11 cellular contexts compared by ENCODE assay signal in genomic region chr19:4660181-4660791, GRCh38. TPM values are rescaled to one million over a fixed set of nuclear protein-coding genes. Genes with fewer than 3 reads are reported as not detected.
A peak's percentile ranks its signal among the peaks of the same experiment; 100 is the strongest.
DNase-seq lines count a peak whose midpoint lies in the region; ATAC-seq and TF ChIP-seq lines count a peak whose summit lies in the region.
"Had no signal": no experiment of that assay in that cellular context is flagged by ENCODE, and none has a peak within 500 bp of the region (broad histone marks: within the 10 kb centered on the region; RNA-seq: fewer than 3 reads in every experiment).

No MANE protein-coding gene starts in this region.

- peaks cover 3 to 92% (median 54%) of the 10 kb centered on the region in 9 donors for H3K36me3 ChIP-seq in heart right ventricle

- ATAC-seq in heart right ventricle, result peak in 5 of 8 donors; percentile 35 to 67 (median 52)
- ATAC-seq in GM19463 (IDR thresholded peaks at IDR 0.05; ENCODE audit: unreplicated experiment), result no peak

- intact Hi-C loops in heart right ventricle (cut with DNase I), result no loop called here

- in situ Hi-C loops in SK-MEL-5 (cut with HindIII; ENCODE audit: low pct_unique_long_range_greater_than_20kb, low sequenced_read_pairs), result no loop called here

- DNase-seq in AG04449 (ENCODE audit: low read depth, low spot score) (no peak), H4 (ENCODE audit: low spot score) (peak; percentile 33), SK-MEL-5 (ENCODE audit: low read depth, low spot score) (peak; percentile 41), heart right ventricle (no peak), NCI-H510A treated with DMSO at 0.1 percent for 48 hours (lab: John Stamatoyannopoulos, UW) (no peak), epidermal melanocyte (ENCODE audit: insufficient read length, low spot score) (no peak), putamen (ENCODE audit: low spot score) (no peak)
- DNase-seq: immature natural killer cell; NCI-H1694 treated with DMSO at 0.1 percent for 48 hours; stimulated activated CD4-positive, alpha-beta T cell treated with anti-CD3 and anti-CD28 coated beads, Interleukin-4, amount 100 ng/mL, for 24 hours had no signal

- CTCF ChIA-PET in AG04449 (lab: Yijun Ruan, JAX), result interaction anchor here (0.9 to 2.4 kb wide), 2 partner anchors 9 to 24 kb away, joined by 3 to 9 read pairs; no protein-coding TSS in a partner anchor

- 81 to 82% methylated on average over 15 of the region's 15 CpGs for WGBS in heart right ventricle, 2 donors

- H3K4me3 ChIP-seq in AG04449 (ENCODE audit: low read depth, low read length) (no peak overlapping the region), heart right ventricle (no peak overlapping the region)

- H3K27ac ChIP-seq in heart right ventricle, result no peak overlapping the region

- H3K4me1 ChIP-seq in heart right ventricle, result peaks cover 0 to 3% (median 0%) of the 10 kb centered on the region in 9 donors

- peaks cover 0 to 16% (median 7%) of the 10 kb centered on the region in 11 donors for H3K9me3 ChIP-seq in heart right ventricle

- POLR2A ChIA-PET in AG04449 (lab: Yijun Ruan, JAX), result no interaction called here

- TF ChIP-seq CTCF in AG04449 (IDR thresholded peaks at IDR 0.05; ENCODE audit: insufficient read depth, low read length, missing control alignments) (peak; percentile 6), heart right ventricle (IDR thresholded peaks at IDR 0.05) (peak in 8 of 9 donors; percentile 22 to 52 (median 39))

- no peaks in the 10 kb centered on the region for H3K27me3 ChIP-seq in heart right ventricle

RNA-seq across cellular contexts. Expression of gene MYDGF, which starts 9.9 kb away (rescaled TPM):
- total RNA-seq in H4 (2014; rRNA removed; shearing (Covaris generic)), result 165 and 192 TPM in 2 replicates
- 321 and 322 TPM in 2 replicates for total RNA-seq in SK-MEL-5 (2014; rRNA removed; shearing (Covaris generic))
- polyA plus RNA-seq in SK-MEL-5 (2015; cell fraction: cytosol; rRNA removed), result 338 and 373 TPM in 2 replicates
- 23.2 and 32.3 TPM in 2 replicates for polyA plus RNA-seq in SK-MEL-5 (2015; cell fraction: nucleus; rRNA removed)
- total RNA-seq in heart right ventricle, result 10 to 100 TPM; 14.2 to 48.5 (median 21.1) TPM
- polyA plus RNA-seq in heart right ventricle, result 100 to 1,000 TPM in 1 of 2 donors, 10 to 100 TPM in 1; 28.2 to 211 TPM

RNA-seq across cellular contexts. Expression of gene TNFAIP8L1, which starts 21.0 kb away (rescaled TPM):
- total RNA-seq in H4 (2014; rRNA removed; shearing (Covaris generic)), result 2.7 and 2.8 TPM in 2 replicates
- 2.8 and 3.5 TPM in 2 replicates for total RNA-seq in SK-MEL-5 (2014; rRNA removed; shearing (Covaris generic))
- 9.3 and 11.0 TPM in 2 replicates for polyA plus RNA-seq in SK-MEL-5 (2015; cell fraction: cytosol; rRNA removed)
- 1.3 and 2.5 TPM in 2 replicates for polyA plus RNA-seq in SK-MEL-5 (2015; cell fraction: nucleus; rRNA removed)
- 10 to 100 TPM in 1 of 10 donors, 1 to 10 TPM in 9; 2.5 to 13.4 (median 6.1) TPM for total RNA-seq in heart right ventricle
- 1 to 10 TPM; 5.0 to 8.9 TPM for polyA plus RNA-seq in heart right ventricle

Comparison
In these comparisons a context has a peak if more than half of its experiments do, and no peak if none do; other contexts are left out.
1. DNase-seq: peak in H4 (single experiment) and SK-MEL-5 (single experiment); none in AG04449 (single experiment), heart right ventricle (0 of 2), NCI-H510A treated with DMSO at 0.1 percent for 48 hours (single experiment), epidermal melanocyte (single experiment) and putamen (single experiment).